8 cellular contexts compared by ENCODE assay signal in genomic region chr3:81760924-81761903, GRCh38.
DNase-seq lines count a peak whose midpoint lies in the region; ATAC-seq, FAIRE-seq and TF ChIP-seq lines count a peak whose summit lies in the region.

GBE1 (minus strand) TSS chr3:81761645; CDS start chr3:81761517, 128 bp downstream.

- peak; percentile 79 for ATAC-seq in GM18873 (IDR thresholded peaks at IDR 0.05; ENCODE audit: low FRiP score, unreplicated experiment)
- ATAC-seq in HG03139 (IDR thresholded peaks at IDR 0.05; ENCODE audit: unreplicated experiment): peak; percentile 84

- peak; percentile 47 for TF ChIP-seq CTCF in AG09309 (IDR thresholded peaks at IDR 0.05; ENCODE audit: control insufficient read depth, insufficient read depth, low read depth, low read length, missing control alignments)

- FAIRE-seq in islet of Langerhans (lab: Jason Lieb, UNC): peak; percentile 92

- DNase-seq in AG09309 (ENCODE audit: low read depth) (peak; percentile 94), NCI-H345 (lab: John Stamatoyannopoulos, UW) (peak; percentile 82)
- peak; percentile 75 to 81 (median 78) for DNase-seq in activated CD4-positive, CD25-positive, alpha-beta regulatory T cell (lab: John Stamatoyannopoulos, UW)
- peak; percentile 90 for DNase-seq in central memory CD4-positive, alpha-beta T cell
- DNase-seq in stimulated activated CD4-positive, alpha-beta T cell treated with anti-CD3 and anti-CD28 coated beads, Interleukin-12 subunit alpha, Interleukin-12 subunit beta, amount 100 ng/mL, for 4 hours: peak; percentile 83

- peak within 1 kb of the TSS; percentile 65 for H3K4me3 ChIP-seq in AG09309 (ENCODE audit: control insufficient read depth, low read depth, low read length)

Comparison
In these comparisons a context has a peak if more than half of its experiments do, and no peak if none do; other contexts are left out.
1. Peak in every context shown above with its lines: DNase-seq, ATAC-seq and H3K4me3 ChIP-seq.